Comparison of ENCODE assay signal across 15 cellular contexts in the genomic region with DNA sequence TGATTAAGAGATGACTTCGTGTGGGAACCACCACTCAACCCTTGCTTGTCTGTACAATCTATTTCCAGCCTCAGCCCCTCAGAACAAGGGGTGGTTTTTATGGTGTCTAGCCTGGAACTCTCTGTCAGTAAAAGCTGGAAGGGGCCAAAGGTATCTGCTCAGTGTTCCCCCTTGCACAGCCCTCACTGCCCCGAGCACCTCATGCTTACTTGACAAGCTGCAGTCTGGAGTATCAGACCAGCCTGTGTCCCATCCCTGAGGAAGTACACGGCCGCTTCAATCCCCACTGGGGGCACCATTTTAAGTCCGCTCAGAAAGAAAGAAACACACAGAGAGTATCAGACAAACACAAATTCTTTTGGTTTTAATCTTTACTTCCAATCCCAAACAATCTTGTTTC. TPM values are rescaled to one million over a fixed set of nuclear protein-coding genes. Genes with fewer than 3 reads are reported as not detected.
DNase-seq lines count a peak whose midpoint lies in the region; ATAC-seq and TF ChIP-seq lines count a peak whose summit lies in the region.
"Had no signal": no experiment of that assay in that cellular context is flagged by ENCODE, and none has a peak within 500 bp of the region (broad histone marks: within the 10 kb centered on the region; RNA-seq: fewer than 3 reads in every experiment).

No MANE protein-coding gene starts in this region.

- peaks cover 0 to 48% (median 0%) of the 10 kb centered on the region in 11 experiments; a peak in 5 of 22 replicates for H3K36me3 ChIP-seq in BLaER1 treated with 17β-estradiol and CSF1 and Interleukin-3, amounts not matched to agents 10 nM and 100 nM
- peaks cover 0 to 51% of the 10 kb centered on the region in 2 donors for H3K36me3 ChIP-seq in gastroesophageal sphincter
- peaks cover 47% of the 10 kb centered on the region for H3K36me3 ChIP-seq in thoracic aorta

- H3K4me1 ChIP-seq in BLaER1 treated with 17β-estradiol and CSF1 and Interleukin-3, amounts not matched to agents 10 nM and 100 nM = peaks cover 10 to 31% (median 23%) of the 10 kb centered on the region in 10 experiments
- peaks cover 0 to 19% (median 0%) of the 10 kb centered on the region in 3 donors for H3K4me1 ChIP-seq in gastroesophageal sphincter
- H3K4me1 ChIP-seq in thoracic aorta (ENCODE audit: control insufficient read depth in 1 of 2, low read depth in 2 of 2) = peaks cover 6 to 19% of the 10 kb centered on the region in 2 donors

- no peak overlapping the region for H3K9ac ChIP-seq in BLaER1 treated with 17β-estradiol and CSF1 and Interleukin-3, amounts not matched to agents 10 nM and 100 nM
- H3K9ac ChIP-seq: SK-N-SH had no signal

- in situ Hi-C loops in GM13976 (cut with MboI; ENCODE audit: low sequenced_read_pairs, unreplicated experiment) = loop anchor here (5.0 to 25.0 kb wide), 3 partner anchors 140 to 825 kb away; a partner anchor contains a TSS

- no peaks in the 10 kb centered on the region for H3K27me3 ChIP-seq in BLaER1 treated with 17β-estradiol and CSF1 and Interleukin-3, amounts not matched to agents 10 nM and 100 nM
- H3K27me3 ChIP-seq in gastroesophageal sphincter (no peaks in the 10 kb centered on the region), thoracic aorta (replicated peaks; ENCODE audit: insufficient read depth) (no peaks in the 10 kb centered on the region)

- no peaks in the 10 kb centered on the region for H4K20me1 ChIP-seq in BLaER1 treated with 17β-estradiol and CSF1 and Interleukin-3, amounts not matched to agents 10 nM and 100 nM

- no peak for TF ChIP-seq CTCF in VCaP (conservative IDR thresholded peaks at IDR 0.05)
- no peak for TF ChIP-seq CTCF in gastroesophageal sphincter (IDR thresholded peaks at IDR 0.05)
- TF ChIP-seq CTCF in thoracic aorta (IDR thresholded peaks at IDR 0.05) = no peak
- TF ChIP-seq CTCF in GM13976 (IDR thresholded peaks at IDR 0.05; ENCODE audit: borderline replicate concordance, control extremely low read depth, extremely low read depth, insufficient read depth, missing control alignments) = no peak

- TF ChIP-seq EP300 in gastroesophageal sphincter (IDR thresholded peaks at IDR 0.05) = no peak

- ATAC-seq in gastroesophageal sphincter = no peak
- no peak for ATAC-seq in thoracic aorta (ENCODE audit: insufficient number of reproducible peaks, low FRiP score, low read depth)
- no peak for ATAC-seq in GM21367 (IDR thresholded peaks at IDR 0.05; ENCODE audit: unreplicated experiment)

- H3K4me3 ChIP-seq in BLaER1 treated with 17β-estradiol and CSF1 and Interleukin-3, amounts not matched to agents 10 nM and 100 nM = no peak overlapping the region
- H3K4me3 ChIP-seq in gastroesophageal sphincter = no peak overlapping the region
- no peak overlapping the region for H3K4me3 ChIP-seq in thoracic aorta

- no peak for TF ChIP-seq POLR2A in gastroesophageal sphincter (IDR thresholded peaks at IDR 0.05)

- H3K9me3 ChIP-seq in BLaER1 treated with 17β-estradiol and CSF1 and Interleukin-3, amounts not matched to agents 10 nM and 100 nM (replicated peaks in 1 of 11) = no peaks in the 10 kb centered on the region
- H3K9me3 ChIP-seq in gastroesophageal sphincter (no peaks in the 10 kb centered on the region), thoracic aorta (no peaks in the 10 kb centered on the region)
- H3K9me3 ChIP-seq: SK-N-SH had no signal

- DNase-seq in thoracic aorta (ENCODE audit: low spot score) = no peak
- no peak for DNase-seq in GM13976 (ENCODE audit: low spot score)
- DNase-seq in RPMI8226 = no peak
- DNase-seq: GF-D8, H9, KG1, NCI-H1436 treated with DMSO at 0.1 percent for 48 hours, NCI-H2029 treated with DMSO at 0.1 percent for 48 hours, NCI-H510A, NCI-H82, SK-N-SH had no signal

- H3K4me2 ChIP-seq in BLaER1 treated with 17β-estradiol and CSF1 and Interleukin-3, amounts not matched to agents 10 nM and 100 nM = peak overlapping the region; percentile 15 to 61 (median 44); a peak in 9 of 22 replicates
- H3K4me2 ChIP-seq: SK-N-SH had no signal

- 74 to 84% methylated on average over 5 of the region's 5 CpGs for WGBS in gastroesophageal sphincter (ENCODE audit: low coverage in 1 of 2), 2 donors

- H3K27ac ChIP-seq in BLaER1 treated with 17β-estradiol and CSF1 and Interleukin-3, amounts not matched to agents 10 nM and 100 nM = no peak overlapping the region
- H3K27ac ChIP-seq in VCaP = peak overlapping the region; percentile 70
- peak overlapping the region in 3 of 4 donors; percentile 63 to 73 (median 69) for H3K27ac ChIP-seq in gastroesophageal sphincter
- H3K27ac ChIP-seq in thoracic aorta = peak overlapping the region; percentile 40 to 62

RNA-seq across cellular contexts. Expression of a gene that starts 32.4 kb away (rescaled TPM):
- total RNA-seq in gastroesophageal sphincter (10 to 100 TPM; 18.5 to 24.3 (median 20.7) TPM), thoracic aorta (10 to 100 TPM; 20.8 to 29.6 TPM)

Comparison
In these comparisons a context has a peak if more than half of its experiments do, and no peak if none do; other contexts are left out.
1. H3K27ac ChIP-seq: peak in VCaP (single experiment), gastroesophageal sphincter (3 of 4) and thoracic aorta (2 of 2); none in BLaER1 treated with 17β-estradiol and CSF1 and Interleukin-3, amounts not matched to agents 10 nM and 100 nM (0 of 11).